ENCODE assay signal across 1 cellular context in genomic region chr11:1890856-1891830, GRCh38.
TF ChIP-seq lines count a peak whose summit lies in the region.

No MANE protein-coding gene starts in this region.

TF ChIP-seq in K562, 482 proteins besides CTCF, POLR2A, EP300 and RAD21:
- TF ChIP-seq MIER1 (IDR thresholded peaks at IDR 0.05; ENCODE audit: low read depth) = no peak
- peak; percentile 52 for TF ChIP-seq ZNF316 (IDR thresholded peaks at IDR 0.05)
- no peak for TF ChIP-seq MCM3 (IDR thresholded peaks at IDR 0.05)
- no peak for TF ChIP-seq SREBF2 (CRISPR knock-in tag; IDR thresholded peaks at IDR 0.05)
- peak; percentile 21; the same call in 1 of the 2 replicates for TF ChIP-seq MAFK (IDR thresholded peaks at IDR 0.05; ENCODE audit: low read length)
